Comparison of ENCODE assay signal across 1 cellular context in the genomic region with DNA sequence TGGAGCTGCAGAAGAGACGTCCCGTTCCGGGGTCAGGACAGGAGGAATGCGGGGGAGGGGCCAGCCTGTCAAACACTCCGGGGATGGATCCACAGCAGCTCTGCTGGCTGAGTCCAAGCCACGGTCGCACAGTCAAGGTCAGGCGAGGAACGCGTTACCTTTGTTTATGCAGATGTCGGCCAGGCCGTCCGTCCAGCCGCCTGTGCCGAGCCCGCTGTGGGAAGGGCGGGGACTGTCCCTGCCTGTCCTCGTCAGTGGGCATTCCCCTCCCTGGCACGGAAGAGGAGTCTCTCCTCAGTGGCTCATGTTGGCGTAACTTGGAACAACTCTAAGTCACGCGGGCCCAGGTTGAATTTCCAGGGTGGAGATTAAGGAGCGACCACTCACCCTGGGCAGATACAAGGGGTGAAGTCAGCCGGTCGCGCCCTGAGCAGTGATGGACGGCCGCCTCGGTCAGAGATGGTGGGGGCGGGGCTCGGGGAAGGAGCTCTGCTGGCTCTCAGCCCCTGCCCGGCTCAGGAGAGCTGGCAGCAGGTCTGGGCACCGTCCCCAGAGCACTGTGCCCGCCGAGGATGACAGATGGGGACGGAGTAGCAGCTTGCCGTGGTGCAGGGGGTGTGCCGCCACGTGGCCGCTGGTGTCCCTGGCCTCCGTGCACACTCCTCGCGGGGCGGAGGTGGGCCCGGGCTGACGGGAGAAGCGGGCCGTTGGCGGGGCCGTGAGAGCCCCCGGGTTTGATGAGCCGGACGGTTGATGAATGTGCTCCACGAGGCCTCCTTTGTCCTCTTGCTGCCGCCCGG.
A peak's percentile ranks its signal among the peaks of the same experiment; 100 is the strongest.
TF ChIP-seq lines count a peak whose summit lies in the region.

No MANE protein-coding gene starts in this region.

TF ChIP-seq in HepG2, 621 proteins besides CTCF, POLR2A, EP300 and RAD21 (continued from another document and continues in another):
- TF ChIP-seq, protein P1, sequence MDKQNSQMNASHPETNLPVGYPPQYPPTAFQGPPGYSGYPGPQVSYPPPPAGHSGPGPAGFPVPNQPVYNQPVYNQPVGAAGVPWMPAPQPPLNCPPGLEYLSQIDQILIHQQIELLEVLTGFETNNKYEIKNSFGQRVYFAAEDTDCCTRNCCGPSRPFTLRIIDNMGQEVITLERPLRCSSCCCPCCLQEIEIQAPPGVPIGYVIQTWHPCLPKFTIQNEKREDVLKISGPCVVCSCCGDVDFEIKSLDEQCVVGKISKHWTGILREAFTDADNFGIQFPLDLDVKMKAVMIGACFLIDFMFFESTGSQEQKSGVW (CRISPR knock-in tag; IDR thresholded peaks at IDR 0.05; ENCODE audit: borderline replicate concordance) = no peak
- TF ChIP-seq NR2C2 (CRISPR knock-in tag; IDR thresholded peaks at IDR 0.05; ENCODE audit: borderline replicate concordance) (peak; percentile 51; the same call in 1 of the 2 replicates), ZNF484 (CRISPR knock-in tag; IDR thresholded peaks at IDR 0.05; ENCODE audit: borderline replicate concordance, low read depth) (0 out of 2 replicates have a peak, but pooled peaks have one; percentile 2), SKI (IDR thresholded peaks at IDR 0.05; ENCODE audit: partially characterized antibody) (peak; percentile 66), ZNF780A (CRISPR knock-in tag; IDR thresholded peaks at IDR 0.05) (0 out of 2 replicates have a peak, but pooled peaks have one; percentile 17), SAP130 (CRISPR knock-in tag; IDR thresholded peaks at IDR 0.05; ENCODE audit: low read depth) (peak; percentile 76), SRF (IDR thresholded peaks at IDR 0.05; ENCODE audit: low read depth, low read length) (no peak), HCFC1 (IDR thresholded peaks at IDR 0.05; ENCODE audit: low read depth, low read length) (no peak), POLR2G (IDR thresholded peaks at IDR 0.05; ENCODE audit: low read depth, low read length) (no peak), ZNF331 (CRISPR knock-in tag; IDR thresholded peaks at IDR 0.05) (peak; percentile 48; the same call in 1 of the 2 replicates), FOXA3 (CRISPR knock-in tag; IDR thresholded peaks at IDR 0.05) (peak; percentile 60), MAZ (IDR thresholded peaks at IDR 0.05; ENCODE audit: borderline replicate concordance, low read depth, low read length) (no peak), MAZ (CRISPR knock-in tag; IDR thresholded peaks at IDR 0.05; ENCODE audit: low read depth) (0 out of 2 replicates have a peak, but pooled peaks have one; percentile 29), TARDBP (CRISPR knock-in tag; IDR thresholded peaks at IDR 0.05) (peak; percentile 33; the same call in 1 of the 2 replicates), KDM4B (CRISPR knock-in tag; IDR thresholded peaks at IDR 0.05) (no peak), HOXA3 (CRISPR knock-in tag; IDR thresholded peaks at IDR 0.05) (0 out of 2 replicates have a peak, but pooled peaks have one; percentile 34), JUND (CRISPR knock-in tag; IDR thresholded peaks at IDR 0.05) (no peak), ELF3 (CRISPR knock-in tag; IDR thresholded peaks at IDR 0.05) (0 out of 2 replicates have a peak, but pooled peaks have one; percentile 16), HNRNPH1 (optimal IDR thresholded peaks at IDR 0.05; ENCODE audit: low read depth, low read length) (no peak), SALL1 (CRISPR knock-in tag; IDR thresholded peaks at IDR 0.05) (peak; percentile 44; the same call in 1 of the 2 replicates), ZNF550 (CRISPR knock-in tag; IDR thresholded peaks at IDR 0.05; ENCODE audit: borderline replicate concordance) (no peak), SOX13 (IDR thresholded peaks at IDR 0.05) (no peak), SOX13 (CRISPR knock-in tag; conservative IDR thresholded peaks at IDR 0.05 in 1 of 2, IDR thresholded peaks at IDR 0.05 in 1 of 2) (peak in 1 of 2 experiments; percentile 56; a peak in 1 of 4 replicates)
- TF ChIP-seq, protein P2, sequence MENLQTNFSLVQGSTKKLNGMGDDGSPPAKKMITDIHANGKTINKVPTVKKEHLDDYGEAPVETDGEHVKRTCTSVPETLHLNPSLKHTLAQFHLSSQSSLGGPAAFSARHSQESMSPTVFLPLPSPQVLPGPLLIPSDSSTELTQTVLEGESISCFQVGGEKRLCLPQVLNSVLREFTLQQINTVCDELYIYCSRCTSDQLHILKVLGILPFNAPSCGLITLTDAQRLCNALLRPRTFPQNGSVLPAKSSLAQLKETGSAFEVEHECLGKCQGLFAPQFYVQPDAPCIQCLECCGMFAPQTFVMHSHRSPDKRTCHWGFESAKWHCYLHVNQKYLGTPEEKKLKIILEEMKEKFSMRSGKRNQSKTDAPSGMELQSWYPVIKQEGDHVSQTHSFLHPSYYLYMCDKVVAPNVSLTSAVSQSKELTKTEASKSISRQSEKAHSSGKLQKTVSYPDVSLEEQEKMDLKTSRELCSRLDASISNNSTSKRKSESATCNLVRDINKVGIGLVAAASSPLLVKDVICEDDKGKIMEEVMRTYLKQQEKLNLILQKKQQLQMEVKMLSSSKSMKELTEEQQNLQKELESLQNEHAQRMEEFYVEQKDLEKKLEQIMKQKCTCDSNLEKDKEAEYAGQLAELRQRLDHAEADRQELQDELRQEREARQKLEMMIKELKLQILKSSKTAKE (CRISPR knock-in tag; IDR thresholded peaks at IDR 0.05; ENCODE audit: borderline replicate concordance) = peak; percentile 83
- TF ChIP-seq, protein P3, sequence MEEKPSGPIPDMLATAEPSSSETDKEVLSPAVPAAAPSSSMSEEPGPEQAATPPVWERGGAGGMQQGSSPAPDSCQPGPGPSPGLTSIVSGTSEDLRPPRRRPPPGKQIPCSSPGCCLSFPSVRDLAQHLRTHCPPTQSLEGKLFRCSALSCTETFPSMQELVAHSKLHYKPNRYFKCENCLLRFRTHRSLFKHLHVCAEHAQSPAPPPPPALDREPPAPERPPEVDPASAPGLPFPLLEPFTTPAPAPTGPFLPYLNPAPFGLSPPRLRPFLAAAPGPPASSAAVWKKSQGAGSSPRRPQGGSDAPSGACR (CRISPR knock-in tag; IDR thresholded peaks at IDR 0.05) = no peak
- TF ChIP-seq, protein P4, sequence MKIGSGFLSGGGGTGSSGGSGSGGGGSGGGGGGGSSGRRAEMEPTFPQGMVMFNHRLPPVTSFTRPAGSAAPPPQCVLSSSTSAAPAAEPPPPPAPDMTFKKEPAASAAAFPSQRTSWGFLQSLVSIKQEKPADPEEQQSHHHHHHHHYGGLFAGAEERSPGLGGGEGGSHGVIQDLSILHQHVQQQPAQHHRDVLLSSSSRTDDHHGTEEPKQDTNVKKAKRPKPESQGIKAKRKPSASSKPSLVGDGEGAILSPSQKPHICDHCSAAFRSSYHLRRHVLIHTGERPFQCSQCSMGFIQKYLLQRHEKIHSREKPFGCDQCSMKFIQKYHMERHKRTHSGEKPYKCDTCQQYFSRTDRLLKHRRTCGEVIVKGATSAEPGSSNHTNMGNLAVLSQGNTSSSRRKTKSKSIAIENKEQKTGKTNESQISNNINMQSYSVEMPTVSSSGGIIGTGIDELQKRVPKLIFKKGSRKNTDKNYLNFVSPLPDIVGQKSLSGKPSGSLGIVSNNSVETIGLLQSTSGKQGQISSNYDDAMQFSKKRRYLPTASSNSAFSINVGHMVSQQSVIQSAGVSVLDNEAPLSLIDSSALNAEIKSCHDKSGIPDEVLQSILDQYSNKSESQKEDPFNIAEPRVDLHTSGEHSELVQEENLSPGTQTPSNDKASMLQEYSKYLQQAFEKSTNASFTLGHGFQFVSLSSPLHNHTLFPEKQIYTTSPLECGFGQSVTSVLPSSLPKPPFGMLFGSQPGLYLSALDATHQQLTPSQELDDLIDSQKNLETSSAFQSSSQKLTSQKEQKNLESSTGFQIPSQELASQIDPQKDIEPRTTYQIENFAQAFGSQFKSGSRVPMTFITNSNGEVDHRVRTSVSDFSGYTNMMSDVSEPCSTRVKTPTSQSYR (CRISPR knock-in tag; IDR thresholded peaks at IDR 0.05; ENCODE audit: borderline replicate concordance) = peak; percentile 64; the same call in 1 of the 2 replicates
- TF ChIP-seq, protein P5, sequence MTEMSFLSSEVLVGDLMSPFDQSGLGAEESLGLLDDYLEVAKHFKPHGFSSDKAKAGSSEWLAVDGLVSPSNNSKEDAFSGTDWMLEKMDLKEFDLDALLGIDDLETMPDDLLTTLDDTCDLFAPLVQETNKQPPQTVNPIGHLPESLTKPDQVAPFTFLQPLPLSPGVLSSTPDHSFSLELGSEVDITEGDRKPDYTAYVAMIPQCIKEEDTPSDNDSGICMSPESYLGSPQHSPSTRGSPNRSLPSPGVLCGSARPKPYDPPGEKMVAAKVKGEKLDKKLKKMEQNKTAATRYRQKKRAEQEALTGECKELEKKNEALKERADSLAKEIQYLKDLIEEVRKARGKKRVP (CRISPR knock-in tag; IDR thresholded peaks at IDR 0.05) = no peak
- TF ChIP-seq, protein P6, sequence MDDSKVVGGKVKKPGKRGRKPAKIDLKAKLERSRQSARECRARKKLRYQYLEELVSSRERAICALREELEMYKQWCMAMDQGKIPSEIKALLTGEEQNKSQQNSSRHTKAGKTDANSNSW (CRISPR knock-in tag; IDR thresholded peaks at IDR 0.05; ENCODE audit: borderline replicate concordance) = no peak
- TF ChIP-seq, protein P7, sequence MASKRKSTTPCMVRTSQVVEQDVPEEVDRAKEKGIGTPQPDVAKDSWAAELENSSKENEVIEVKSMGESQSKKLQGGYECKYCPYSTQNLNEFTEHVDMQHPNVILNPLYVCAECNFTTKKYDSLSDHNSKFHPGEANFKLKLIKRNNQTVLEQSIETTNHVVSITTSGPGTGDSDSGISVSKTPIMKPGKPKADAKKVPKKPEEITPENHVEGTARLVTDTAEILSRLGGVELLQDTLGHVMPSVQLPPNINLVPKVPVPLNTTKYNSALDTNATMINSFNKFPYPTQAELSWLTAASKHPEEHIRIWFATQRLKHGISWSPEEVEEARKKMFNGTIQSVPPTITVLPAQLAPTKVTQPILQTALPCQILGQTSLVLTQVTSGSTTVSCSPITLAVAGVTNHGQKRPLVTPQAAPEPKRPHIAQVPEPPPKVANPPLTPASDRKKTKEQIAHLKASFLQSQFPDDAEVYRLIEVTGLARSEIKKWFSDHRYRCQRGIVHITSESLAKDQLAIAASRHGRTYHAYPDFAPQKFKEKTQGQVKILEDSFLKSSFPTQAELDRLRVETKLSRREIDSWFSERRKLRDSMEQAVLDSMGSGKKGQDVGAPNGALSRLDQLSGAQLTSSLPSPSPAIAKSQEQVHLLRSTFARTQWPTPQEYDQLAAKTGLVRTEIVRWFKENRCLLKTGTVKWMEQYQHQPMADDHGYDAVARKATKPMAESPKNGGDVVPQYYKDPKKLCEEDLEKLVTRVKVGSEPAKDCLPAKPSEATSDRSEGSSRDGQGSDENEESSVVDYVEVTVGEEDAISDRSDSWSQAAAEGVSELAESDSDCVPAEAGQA (IDR thresholded peaks at IDR 0.05; ENCODE audit: low read depth) = no peak
- TF ChIP-seq, protein P7 (CRISPR knock-in tag; IDR thresholded peaks at IDR 0.05; ENCODE audit: borderline replicate concordance) = no peak
- TF ChIP-seq, protein P8, sequence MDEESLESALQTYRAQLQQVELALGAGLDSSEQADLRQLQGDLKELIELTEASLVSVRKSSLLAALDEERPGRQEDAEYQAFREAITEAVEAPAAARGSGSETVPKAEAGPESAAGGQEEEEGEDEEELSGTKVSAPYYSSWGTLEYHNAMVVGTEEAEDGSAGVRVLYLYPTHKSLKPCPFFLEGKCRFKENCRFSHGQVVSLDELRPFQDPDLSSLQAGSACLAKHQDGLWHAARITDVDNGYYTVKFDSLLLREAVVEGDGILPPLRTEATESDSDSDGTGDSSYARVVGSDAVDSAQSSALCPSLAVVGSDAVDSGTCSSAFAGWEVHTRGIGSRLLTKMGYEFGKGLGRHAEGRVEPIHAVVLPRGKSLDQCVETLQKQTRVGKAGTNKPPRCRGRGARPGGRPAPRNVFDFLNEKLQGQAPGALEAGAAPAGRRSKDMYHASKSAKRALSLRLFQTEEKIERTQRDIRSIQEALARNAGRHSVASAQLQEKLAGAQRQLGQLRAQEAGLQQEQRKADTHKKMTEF (CRISPR knock-in tag; IDR thresholded peaks at IDR 0.05) = peak; percentile 56; the same call in 1 of the 2 replicates
- TF ChIP-seq, protein P9, sequence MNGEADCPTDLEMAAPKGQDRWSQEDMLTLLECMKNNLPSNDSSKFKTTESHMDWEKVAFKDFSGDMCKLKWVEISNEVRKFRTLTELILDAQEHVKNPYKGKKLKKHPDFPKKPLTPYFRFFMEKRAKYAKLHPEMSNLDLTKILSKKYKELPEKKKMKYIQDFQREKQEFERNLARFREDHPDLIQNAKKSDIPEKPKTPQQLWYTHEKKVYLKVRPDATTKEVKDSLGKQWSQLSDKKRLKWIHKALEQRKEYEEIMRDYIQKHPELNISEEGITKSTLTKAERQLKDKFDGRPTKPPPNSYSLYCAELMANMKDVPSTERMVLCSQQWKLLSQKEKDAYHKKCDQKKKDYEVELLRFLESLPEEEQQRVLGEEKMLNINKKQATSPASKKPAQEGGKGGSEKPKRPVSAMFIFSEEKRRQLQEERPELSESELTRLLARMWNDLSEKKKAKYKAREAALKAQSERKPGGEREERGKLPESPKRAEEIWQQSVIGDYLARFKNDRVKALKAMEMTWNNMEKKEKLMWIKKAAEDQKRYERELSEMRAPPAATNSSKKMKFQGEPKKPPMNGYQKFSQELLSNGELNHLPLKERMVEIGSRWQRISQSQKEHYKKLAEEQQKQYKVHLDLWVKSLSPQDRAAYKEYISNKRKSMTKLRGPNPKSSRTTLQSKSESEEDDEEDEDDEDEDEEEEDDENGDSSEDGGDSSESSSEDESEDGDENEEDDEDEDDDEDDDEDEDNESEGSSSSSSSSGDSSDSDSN (CRISPR knock-in tag; IDR thresholded peaks at IDR 0.05) = peak; percentile 54; the same call in 1 of the 2 replicates
- TF ChIP-seq, protein P10, sequence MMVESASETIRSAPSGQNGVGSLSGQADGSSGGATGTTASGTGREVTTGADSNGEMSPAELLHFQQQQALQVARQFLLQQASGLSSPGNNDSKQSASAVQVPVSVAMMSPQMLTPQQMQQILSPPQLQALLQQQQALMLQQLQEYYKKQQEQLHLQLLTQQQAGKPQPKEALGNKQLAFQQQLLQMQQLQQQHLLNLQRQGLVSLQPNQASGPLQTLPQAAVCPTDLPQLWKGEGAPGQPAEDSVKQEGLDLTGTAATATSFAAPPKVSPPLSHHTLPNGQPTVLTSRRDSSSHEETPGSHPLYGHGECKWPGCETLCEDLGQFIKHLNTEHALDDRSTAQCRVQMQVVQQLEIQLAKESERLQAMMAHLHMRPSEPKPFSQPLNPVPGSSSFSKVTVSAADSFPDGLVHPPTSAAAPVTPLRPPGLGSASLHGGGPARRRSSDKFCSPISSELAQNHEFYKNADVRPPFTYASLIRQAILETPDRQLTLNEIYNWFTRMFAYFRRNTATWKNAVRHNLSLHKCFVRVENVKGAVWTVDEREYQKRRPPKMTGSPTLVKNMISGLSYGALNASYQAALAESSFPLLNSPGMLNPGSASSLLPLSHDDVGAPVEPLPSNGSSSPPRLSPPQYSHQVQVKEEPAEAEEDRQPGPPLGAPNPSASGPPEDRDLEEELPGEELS (CRISPR knock-in tag; IDR thresholded peaks at IDR 0.05) = peak; percentile 50; the same call in 1 of the 2 replicates
